1 cellular context compared by ENCODE assay signal in the genomic region with DNA sequence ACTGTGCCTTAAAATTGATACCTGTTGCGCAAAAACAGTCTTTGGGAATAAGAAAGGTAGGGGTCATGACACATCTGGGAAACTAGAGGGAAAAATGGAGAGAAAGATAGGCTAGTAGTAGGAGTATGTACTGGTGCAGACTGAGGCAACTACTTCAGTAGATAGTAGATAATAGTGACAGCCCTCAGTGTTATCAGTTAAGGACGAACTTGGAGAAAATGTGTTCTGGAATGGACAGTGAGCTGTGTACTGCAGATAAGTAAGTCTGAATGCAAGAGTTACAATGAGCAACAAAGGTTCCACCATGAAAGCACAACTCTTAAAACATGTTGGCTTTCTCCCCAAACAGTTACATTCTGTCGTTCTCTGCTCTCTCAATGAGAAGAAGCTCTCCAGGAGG.
TF ChIP-seq lines count a peak whose summit lies in the region.

No MANE protein-coding gene starts in this region.

TF ChIP-seq in K562, 482 proteins besides CTCF, POLR2A, EP300 and RAD21 (continued from another document):
- TF ChIP-seq, protein P1, sequence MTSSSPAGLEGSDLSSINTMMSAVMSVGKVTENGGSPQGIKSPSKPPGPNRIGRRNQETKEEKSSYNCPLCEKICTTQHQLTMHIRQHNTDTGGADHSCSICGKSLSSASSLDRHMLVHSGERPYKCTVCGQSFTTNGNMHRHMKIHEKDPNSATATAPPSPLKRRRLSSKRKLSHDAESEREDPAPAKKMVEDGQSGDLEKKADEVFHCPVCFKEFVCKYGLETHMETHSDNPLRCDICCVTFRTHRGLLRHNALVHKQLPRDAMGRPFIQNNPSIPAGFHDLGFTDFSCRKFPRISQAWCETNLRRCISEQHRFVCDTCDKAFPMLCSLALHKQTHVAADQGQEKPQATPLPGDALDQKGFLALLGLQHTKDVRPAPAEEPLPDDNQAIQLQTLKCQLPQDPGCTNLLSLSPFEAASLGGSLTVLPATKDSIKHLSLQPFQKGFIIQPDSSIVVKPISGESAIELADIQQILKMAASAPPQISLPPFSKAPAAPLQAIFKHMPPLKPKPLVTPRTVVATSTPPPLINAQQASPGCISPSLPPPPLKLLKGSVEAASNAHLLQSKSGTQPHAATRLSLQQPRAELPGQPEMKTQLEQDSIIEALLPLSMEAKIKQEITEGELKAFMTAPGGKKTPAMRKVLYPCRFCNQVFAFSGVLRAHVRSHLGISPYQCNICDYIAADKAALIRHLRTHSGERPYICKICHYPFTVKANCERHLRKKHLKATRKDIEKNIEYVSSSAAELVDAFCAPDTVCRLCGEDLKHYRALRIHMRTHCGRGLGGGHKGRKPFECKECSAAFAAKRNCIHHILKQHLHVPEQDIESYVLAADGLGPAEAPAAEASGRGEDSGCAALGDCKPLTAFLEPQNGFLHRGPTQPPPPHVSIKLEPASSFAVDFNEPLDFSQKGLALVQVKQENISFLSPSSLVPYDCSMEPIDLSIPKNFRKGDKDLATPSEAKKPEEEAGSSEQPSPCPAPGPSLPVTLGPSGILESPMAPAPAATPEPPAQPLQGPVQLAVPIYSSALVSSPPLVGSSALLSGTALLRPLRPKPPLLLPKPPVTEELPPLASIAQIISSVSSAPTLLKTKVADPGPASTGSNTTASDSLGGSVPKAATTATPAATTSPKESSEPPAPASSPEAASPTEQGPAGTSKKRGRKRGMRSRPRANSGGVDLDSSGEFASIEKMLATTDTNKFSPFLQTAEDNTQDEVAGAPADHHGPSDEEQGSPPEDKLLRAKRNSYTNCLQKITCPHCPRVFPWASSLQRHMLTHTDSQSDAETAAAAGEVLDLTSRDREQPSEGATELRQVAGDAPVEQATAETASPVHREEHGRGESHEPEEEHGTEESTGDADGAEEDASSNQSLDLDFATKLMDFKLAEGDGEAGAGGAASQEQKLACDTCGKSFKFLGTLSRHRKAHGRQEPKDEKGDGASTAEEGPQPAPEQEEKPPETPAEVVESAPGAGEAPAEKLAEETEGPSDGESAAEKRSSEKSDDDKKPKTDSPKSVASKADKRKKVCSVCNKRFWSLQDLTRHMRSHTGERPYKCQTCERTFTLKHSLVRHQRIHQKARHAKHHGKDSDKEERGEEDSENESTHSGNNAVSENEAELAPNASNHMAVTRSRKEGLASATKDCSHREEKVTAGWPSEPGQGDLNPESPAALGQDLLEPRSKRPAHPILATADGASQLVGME (CRISPR knock-in tag; IDR thresholded peaks at IDR 0.05), result no peak
- TF ChIP-seq ZNF263 (CRISPR knock-in tag; IDR thresholded peaks at IDR 0.05; ENCODE audit: borderline replicate concordance), result no peak
- no peak for TF ChIP-seq SOX6 (IDR thresholded peaks at IDR 0.05)
- no peak for TF ChIP-seq SP1 (CRISPR knock-in tag; IDR thresholded peaks at IDR 0.05)
- TF ChIP-seq ZNF354B (CRISPR knock-in tag; IDR thresholded peaks at IDR 0.05), result no peak
- no peak for TF ChIP-seq KLF6 (CRISPR knock-in tag; IDR thresholded peaks at IDR 0.05; ENCODE audit: borderline replicate concordance)
- TF ChIP-seq, protein P2, sequence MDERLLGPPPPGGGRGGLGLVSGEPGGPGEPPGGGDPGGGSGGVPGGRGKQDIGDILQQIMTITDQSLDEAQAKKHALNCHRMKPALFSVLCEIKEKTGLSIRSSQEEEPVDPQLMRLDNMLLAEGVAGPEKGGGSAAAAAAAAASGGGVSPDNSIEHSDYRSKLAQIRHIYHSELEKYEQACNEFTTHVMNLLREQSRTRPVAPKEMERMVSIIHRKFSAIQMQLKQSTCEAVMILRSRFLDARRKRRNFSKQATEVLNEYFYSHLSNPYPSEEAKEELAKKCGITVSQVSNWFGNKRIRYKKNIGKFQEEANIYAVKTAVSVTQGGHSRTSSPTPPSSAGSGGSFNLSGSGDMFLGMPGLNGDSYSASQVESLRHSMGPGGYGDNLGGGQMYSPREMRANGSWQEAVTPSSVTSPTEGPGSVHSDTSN (CRISPR knock-in tag; IDR thresholded peaks at IDR 0.05; ENCODE audit: low read depth), result no peak
- TF ChIP-seq, protein P2 (tag; conservative IDR thresholded peaks at IDR 0.05; ENCODE audit: low read depth), result peak; percentile 44; the same call in 1 of the 2 replicates
- no peak for TF ChIP-seq BACH1 (tag; IDR thresholded peaks at IDR 0.05)
- TF ChIP-seq FIP1L1 (IDR thresholded peaks at IDR 0.05; ENCODE audit: low read depth, low read length, poor library complexity, severe bottlenecking), result no peak
- TF ChIP-seq EZH2 (IDR thresholded peaks at IDR 0.05; ENCODE audit: borderline replicate concordance, low read depth, low read length), result no peak
- no peak for TF ChIP-seq SUPT5H (IDR thresholded peaks at IDR 0.05)
- TF ChIP-seq, protein P3, sequence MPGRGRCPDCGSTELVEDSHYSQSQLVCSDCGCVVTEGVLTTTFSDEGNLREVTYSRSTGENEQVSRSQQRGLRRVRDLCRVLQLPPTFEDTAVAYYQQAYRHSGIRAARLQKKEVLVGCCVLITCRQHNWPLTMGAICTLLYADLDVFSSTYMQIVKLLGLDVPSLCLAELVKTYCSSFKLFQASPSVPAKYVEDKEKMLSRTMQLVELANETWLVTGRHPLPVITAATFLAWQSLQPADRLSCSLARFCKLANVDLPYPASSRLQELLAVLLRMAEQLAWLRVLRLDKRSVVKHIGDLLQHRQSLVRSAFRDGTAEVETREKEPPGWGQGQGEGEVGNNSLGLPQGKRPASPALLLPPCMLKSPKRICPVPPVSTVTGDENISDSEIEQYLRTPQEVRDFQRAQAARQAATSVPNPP (IDR thresholded peaks at IDR 0.05; ENCODE audit: borderline replicate concordance, insufficient read depth, insufficient read length), result no peak
- TF ChIP-seq XRCC5 (IDR thresholded peaks at IDR 0.05; ENCODE audit: low read depth, low read length), result no peak
- TF ChIP-seq BHLHE40 (IDR thresholded peaks at IDR 0.05; ENCODE audit: low read length), result no peak
- TF ChIP-seq PCBP2 (IDR thresholded peaks at IDR 0.05; ENCODE audit: low read depth, low read length, poor library complexity, severe bottlenecking), result no peak
- TF ChIP-seq POLR3A (IDR thresholded peaks at IDR 0.05; ENCODE audit: borderline replicate concordance, extremely low read depth, insufficient read depth, insufficient read length), result no peak
- no peak for TF ChIP-seq GTF2A2 (tag; IDR thresholded peaks at IDR 0.05)
- TF ChIP-seq, protein P4, sequence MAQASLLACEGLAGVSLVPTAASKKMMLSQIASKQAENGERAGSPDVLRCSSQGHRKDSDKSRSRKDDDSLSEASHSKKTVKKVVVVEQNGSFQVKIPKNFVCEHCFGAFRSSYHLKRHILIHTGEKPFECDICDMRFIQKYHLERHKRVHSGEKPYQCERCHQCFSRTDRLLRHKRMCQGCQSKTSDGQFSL (CRISPR knock-in tag; IDR thresholded peaks at IDR 0.05), result no peak
- TF ChIP-seq, protein P4 (tag; IDR thresholded peaks at IDR 0.05), result no peak
- TF ChIP-seq POLR2AphosphoS5 (IDR thresholded peaks at IDR 0.05; ENCODE audit: control insufficient read depth, insufficient read depth, low read depth, low read length), result no peak
- no peak for TF ChIP-seq ZNF165 (CRISPR knock-in tag; IDR thresholded peaks at IDR 0.05; ENCODE audit: borderline replicate concordance)
- TF ChIP-seq FOSL1 (tag; conservative IDR thresholded peaks at IDR 0.05), result no peak
- no peak for TF ChIP-seq GATAD2A (IDR thresholded peaks at IDR 0.05)
- TF ChIP-seq ZNF699 (CRISPR knock-in tag; IDR thresholded peaks at IDR 0.05; ENCODE audit: insufficient replicate concordance), result no peak
- TF ChIP-seq, protein P5, sequence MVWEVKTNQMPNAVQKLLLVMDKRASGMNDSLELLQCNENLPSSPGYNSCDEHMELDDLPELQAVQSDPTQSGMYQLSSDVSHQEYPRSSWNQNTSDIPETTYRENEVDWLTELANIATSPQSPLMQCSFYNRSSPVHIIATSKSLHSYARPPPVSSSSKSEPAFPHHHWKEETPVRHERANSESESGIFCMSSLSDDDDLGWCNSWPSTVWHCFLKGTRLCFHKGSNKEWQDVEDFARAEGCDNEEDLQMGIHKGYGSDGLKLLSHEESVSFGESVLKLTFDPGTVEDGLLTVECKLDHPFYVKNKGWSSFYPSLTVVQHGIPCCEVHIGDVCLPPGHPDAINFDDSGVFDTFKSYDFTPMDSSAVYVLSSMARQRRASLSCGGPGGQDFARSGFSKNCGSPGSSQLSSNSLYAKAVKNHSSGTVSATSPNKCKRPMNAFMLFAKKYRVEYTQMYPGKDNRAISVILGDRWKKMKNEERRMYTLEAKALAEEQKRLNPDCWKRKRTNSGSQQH (CRISPR knock-in tag; IDR thresholded peaks at IDR 0.05), result no peak
- TF ChIP-seq ILF3 (IDR thresholded peaks at IDR 0.05; ENCODE audit: borderline replicate concordance), result no peak
TF ChIP-seq in K562: peak in this region for 20.
